In the genomic region with DNA sequence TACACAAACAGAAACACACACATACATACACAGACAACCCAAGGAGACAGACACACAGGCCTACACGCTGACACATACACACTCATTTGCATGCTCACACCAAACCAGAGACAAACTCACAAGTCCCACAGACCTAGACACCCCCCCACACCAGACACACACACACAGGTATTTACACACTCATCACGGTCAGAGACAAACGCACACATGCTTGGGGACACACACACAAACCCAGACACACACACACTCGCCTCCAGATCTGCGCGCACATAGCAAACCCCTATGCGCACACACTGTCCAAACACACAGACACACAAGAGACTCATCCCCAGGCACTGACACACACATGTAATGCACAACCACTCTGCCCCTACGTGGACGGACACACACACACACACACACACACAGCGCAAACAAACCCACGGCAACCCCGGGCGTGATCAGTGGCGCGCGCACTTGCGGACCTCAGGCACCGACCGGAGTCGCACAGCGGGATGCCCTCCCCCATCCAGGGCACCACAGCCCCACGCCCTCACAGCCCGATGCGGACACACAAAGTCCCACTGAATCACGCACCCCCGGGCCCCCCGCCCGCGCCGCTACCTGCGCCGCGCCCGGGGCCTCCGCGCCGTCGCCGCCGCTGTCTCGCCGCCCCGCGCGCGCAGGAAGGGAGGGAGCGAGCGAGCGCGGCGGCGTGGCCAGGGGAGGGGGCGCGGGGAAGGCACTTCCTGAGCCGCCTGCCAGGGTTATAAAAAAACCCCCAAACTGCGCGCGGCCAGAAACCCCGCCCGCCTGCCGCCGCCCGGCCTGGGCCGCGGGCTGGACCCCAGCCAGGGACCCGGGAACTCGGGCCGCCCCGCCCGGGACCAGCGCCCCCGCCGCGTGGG, we compare ENCODE assay signal across 8 cellular contexts. TPM values are rescaled to one million over a fixed set of nuclear protein-coding genes. Genes with fewer than 3 reads are reported as not detected.
A peak's percentile ranks its signal among the peaks of the same experiment; 100 is the strongest.
DNase-seq lines count a peak whose midpoint lies in the region; ATAC-seq lines count a peak whose summit lies in the region.

Gene ADAMTS10 (minus strand): TSS at position 675 of the 887 bp plus-strand sequence. CDS start 5,005 bp downstream, outside the sequence.

- intact Hi-C loops in left colon (cut with DNase I, micrococcal nuclease): no loop called here

- peaks cover 33% of the 10 kb centered on the region for H3K4me1 Mint-ChIP-seq in T-helper 17 cell

- peak; percentile 21 for DNase-seq in EH (ENCODE audit: low read depth)
- peak; percentile 16 to 34 (median 26) for DNase-seq in T-helper 17 cell
- DNase-seq in brain pericyte (ENCODE audit: low read depth, low spot score): peak; percentile 51
- peak in 1 of 2 donors; percentile 30 for DNase-seq in left colon
- peak; percentile 41 to 44 for DNase-seq in stimulated activated CD4-positive, alpha-beta T cell treated with anti-CD3 and anti-CD28 coated beads, Interleukin-2, amount 100 ng/mL, for 24 hours
- DNase-seq in NCI-H446 treated with DMSO at 0.1 percent for 48 hours (lab: John Stamatoyannopoulos, UW): no peak

- H3K9me3 ChIP-seq in T-helper 17 cell (ENCODE audit: control insufficient read depth, low read length, poor library complexity, severe bottlenecking): no peaks in the 10 kb centered on the region

- ATAC-seq in T-helper 17 cell (peak; percentile 71), left colon (peak; percentile 29), HG03045 (IDR thresholded peaks at IDR 0.05; ENCODE audit: unreplicated experiment) (no peak), HG03571 (IDR thresholded peaks at IDR 0.05; ENCODE audit: unreplicated experiment) (no peak)

- H3K27me3 Mint-ChIP-seq in T-helper 17 cell: peaks cover 4% of the 10 kb centered on the region

- peak within 1 kb of the TSS; percentile 100 for H3K4me3 Mint-ChIP-seq in T-helper 17 cell

- H3K36me3 Mint-ChIP-seq in T-helper 17 cell (ENCODE audit: low read depth): peaks cover 10% of the 10 kb centered on the region

- peak within 1 kb of the TSS; percentile 96 for H3K27ac Mint-ChIP-seq in T-helper 17 cell

RNA-seq across cellular contexts. Expression of gene ADAMTS10, which starts in this region (rescaled TPM):
- 10 to 100 TPM; 24.0 to 33.1 TPM for total RNA-seq in T-helper 17 cell
- total RNA-seq in left colon: 1 to 10 TPM; 4.2 to 8.9 TPM

Comparison
In these comparisons a context has a peak if more than half of its experiments do, and no peak if none do; other contexts are left out.
1. ATAC-seq: peak in T-helper 17 cell (single experiment) and left colon (single experiment); none in HG03045 (single experiment) and HG03571 (single experiment).